23 cellular contexts compared by ENCODE assay signal in the genomic region with DNA sequence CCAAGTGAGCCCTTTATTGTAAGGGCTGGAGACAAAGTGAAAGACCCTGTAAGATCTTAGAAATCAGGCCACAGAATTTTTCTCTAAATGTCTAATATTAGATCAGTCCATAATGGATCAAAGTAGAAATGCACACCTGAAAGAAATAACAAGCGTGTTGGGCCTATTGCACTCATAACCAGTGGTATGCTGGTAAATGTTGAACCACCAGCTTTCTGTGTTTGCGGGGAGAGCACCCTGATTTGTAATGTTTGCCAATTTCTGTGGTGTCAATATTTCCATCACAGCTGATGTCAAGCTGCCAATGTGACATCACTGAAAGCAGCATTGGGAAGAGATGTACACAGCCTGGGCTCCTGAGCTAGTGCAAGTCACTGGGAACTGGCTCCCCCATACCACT. TPM values are rescaled to one million over a fixed set of nuclear protein-coding genes. Genes with fewer than 3 reads are reported as not detected.
A peak's percentile ranks its signal among the peaks of the same experiment; 100 is the strongest.
DNase-seq lines count a peak whose midpoint lies in the region; ATAC-seq and TF ChIP-seq lines count a peak whose summit lies in the region.
"Had no signal": no experiment of that assay in that cellular context is flagged by ENCODE, and none has a peak within 500 bp of the region (broad histone marks: within the 10 kb centered on the region; RNA-seq: fewer than 3 reads in every experiment).

No MANE protein-coding gene starts in this region.

- no peaks in the 10 kb centered on the region for H3K9me3 Mint-ChIP-seq in activated naive CD4-positive, alpha-beta T cell treated with anti-CD3 and anti-CD28 coated beads, Interleukin-2, amount 50 U/mL, for 24 hours
- no peaks in the 10 kb centered on the region for H3K9me3 Mint-ChIP-seq in activated T-helper 1 cell treated with anti-CD3 and anti-CD28 coated beads, Interleukin-12 subunit alpha, Interleukin-12 subunit beta, Interleukin-2, Interleukin-4 antibody, amounts not matched to agents 30 ng/mL and 10 ng/mL and 1 ng/mL, durations not matched to agents 14 hours and 24 hours and 36 hours
- no peaks in the 10 kb centered on the region for H3K9me3 Mint-ChIP-seq in activated naive CD8-positive, alpha-beta T cell treated with anti-CD3 and anti-CD28 coated beads, Interleukin-2, amount 50 U/mL, for 24 hours
- H3K9me3 Mint-ChIP-seq in stimulated activated naive CD8-positive, alpha-beta T cell treated with anti-CD3 and anti-CD28 coated beads, Interleukin-15, Interleukin-2, amounts not matched to agents 100 ng/mL and 50 ng/mL, for 24 hours, result no peaks in the 10 kb centered on the region
- H3K9me3 Mint-ChIP-seq in chondrocyte (ENCODE audit: low read depth), result no peaks in the 10 kb centered on the region

- no peaks in the 10 kb centered on the region for H3K4me1 Mint-ChIP-seq in activated naive CD4-positive, alpha-beta T cell treated with anti-CD3 and anti-CD28 coated beads, Interleukin-2, amount 50 U/mL, for 24 hours
- peaks cover 15% of the 10 kb centered on the region for H3K4me1 Mint-ChIP-seq in activated T-helper 1 cell treated with anti-CD3 and anti-CD28 coated beads, Interleukin-12 subunit alpha, Interleukin-12 subunit beta, Interleukin-2, Interleukin-4 antibody, amounts not matched to agents 30 ng/mL and 10 ng/mL and 1 ng/mL, durations not matched to agents 14 hours and 24 hours and 36 hours (ENCODE audit: low read depth)
- peaks cover 33% of the 10 kb centered on the region for H3K4me1 Mint-ChIP-seq in activated naive CD8-positive, alpha-beta T cell treated with anti-CD3 and anti-CD28 coated beads, Interleukin-2, amount 50 U/mL, for 24 hours
- peaks cover 22% of the 10 kb centered on the region for H3K4me1 Mint-ChIP-seq in stimulated activated naive CD8-positive, alpha-beta T cell treated with anti-CD3 and anti-CD28 coated beads, Interleukin-15, Interleukin-2, amounts not matched to agents 100 ng/mL and 50 ng/mL, for 24 hours (ENCODE audit: low read depth)
- H3K4me1 Mint-ChIP-seq in chondrocyte (ENCODE audit: low read depth), result peaks cover 32% of the 10 kb centered on the region

- no peaks in the 10 kb centered on the region for H3K27me3 Mint-ChIP-seq in activated naive CD4-positive, alpha-beta T cell treated with anti-CD3 and anti-CD28 coated beads, Interleukin-2, amount 50 U/mL, for 24 hours
- H3K27me3 Mint-ChIP-seq in activated T-helper 1 cell treated with anti-CD3 and anti-CD28 coated beads, Interleukin-12 subunit alpha, Interleukin-12 subunit beta, Interleukin-2, Interleukin-4 antibody, amounts not matched to agents 30 ng/mL and 10 ng/mL and 1 ng/mL, durations not matched to agents 14 hours and 24 hours and 36 hours (ENCODE audit: insufficient read depth), result peaks cover 4% of the 10 kb centered on the region
- H3K27me3 Mint-ChIP-seq in activated naive CD8-positive, alpha-beta T cell treated with anti-CD3 and anti-CD28 coated beads, Interleukin-2, amount 50 U/mL, for 24 hours, result no peaks in the 10 kb centered on the region
- H3K27me3 Mint-ChIP-seq in stimulated activated naive CD8-positive, alpha-beta T cell treated with anti-CD3 and anti-CD28 coated beads, Interleukin-15, Interleukin-2, amounts not matched to agents 100 ng/mL and 50 ng/mL, for 24 hours, result no peaks in the 10 kb centered on the region
- no peaks in the 10 kb centered on the region for H3K27me3 Mint-ChIP-seq in chondrocyte (ENCODE audit: low read depth)
- H3K27me3 Mint-ChIP-seq: CD4-positive, alpha-beta memory T cell had no signal

- no peak for DNase-seq in activated naive CD4-positive, alpha-beta T cell treated with Interleukin-2 at 50 U/mL for 16 hours
- DNase-seq in activated T-helper 1 cell treated with anti-CD3 and anti-CD28 coated beads, Interleukin-12 subunit alpha, Interleukin-12 subunit beta, Interleukin-2, Interleukin-4 antibody, amounts not matched to agents 30 ng/mL and 10 ng/mL and 1 ng/mL, durations not matched to agents 14 hours and 24 hours and 36 hours (ENCODE audit: low spot score), result no peak
- DNase-seq in activated naive CD8-positive, alpha-beta T cell treated with anti-CD3 and anti-CD28 coated beads, Interleukin-2, amount 50 U/mL, for 24 hours, result no peak
- no peak for DNase-seq in ecto neural progenitor cell (ENCODE audit: low spot score)
- no peak for DNase-seq in chondrocyte (ENCODE audit: low spot score)
- DNase-seq: CD4-positive, alpha-beta memory T cell; COR-L47; HCEC 1CT; KBM-7; MM.1S; NCI-H1048; NCI-H1417; NCI-H1694; NCI-H2081; NCI-H2171; NCI-H226; NCI-H510A; RPMI8226; SHP77 treated with DMSO at 0.1 percent for 48 hours had no signal

- TF ChIP-seq CTCF in chondrocyte (IDR thresholded peaks at IDR 0.05), result no peak

- H3K36me3 Mint-ChIP-seq in activated naive CD4-positive, alpha-beta T cell treated with anti-CD3 and anti-CD28 coated beads, Interleukin-2, amount 50 U/mL, for 24 hours, result no peaks in the 10 kb centered on the region
- H3K36me3 Mint-ChIP-seq in activated T-helper 1 cell treated with anti-CD3 and anti-CD28 coated beads, Interleukin-12 subunit alpha, Interleukin-12 subunit beta, Interleukin-2, Interleukin-4 antibody, amounts not matched to agents 30 ng/mL and 10 ng/mL and 1 ng/mL, durations not matched to agents 14 hours and 24 hours and 36 hours (ENCODE audit: low read depth), result peaks cover 6% of the 10 kb centered on the region
- H3K36me3 Mint-ChIP-seq in activated naive CD8-positive, alpha-beta T cell treated with anti-CD3 and anti-CD28 coated beads, Interleukin-2, amount 50 U/mL, for 24 hours (ENCODE audit: low read depth), result peaks cover 6% of the 10 kb centered on the region
- H3K36me3 Mint-ChIP-seq in stimulated activated naive CD8-positive, alpha-beta T cell treated with anti-CD3 and anti-CD28 coated beads, Interleukin-15, Interleukin-2, amounts not matched to agents 100 ng/mL and 50 ng/mL, for 24 hours (ENCODE audit: low read depth), result peaks cover 7% of the 10 kb centered on the region
- H3K36me3 Mint-ChIP-seq in chondrocyte (ENCODE audit: low read depth), result peaks cover 2% of the 10 kb centered on the region

- ATAC-seq in activated naive CD8-positive, alpha-beta T cell treated with anti-CD3 and anti-CD28 coated beads, Interleukin-2, amount 50 U/mL, for 24 hours, result peak; percentile 70
- ATAC-seq in GM21367 (IDR thresholded peaks at IDR 0.05; ENCODE audit: unreplicated experiment), result no peak
- ATAC-seq: GM12878 had no signal

- peak overlapping the region; percentile 21 for H3K27ac Mint-ChIP-seq in activated naive CD4-positive, alpha-beta T cell treated with anti-CD3 and anti-CD28 coated beads, Interleukin-2, amount 50 U/mL, for 24 hours
- peak overlapping the region; percentile 8 for H3K27ac Mint-ChIP-seq in activated T-helper 1 cell treated with anti-CD3 and anti-CD28 coated beads, Interleukin-12 subunit alpha, Interleukin-12 subunit beta, Interleukin-2, Interleukin-4 antibody, amounts not matched to agents 30 ng/mL and 10 ng/mL and 1 ng/mL, durations not matched to agents 14 hours and 24 hours and 36 hours
- H3K27ac Mint-ChIP-seq in activated naive CD8-positive, alpha-beta T cell treated with anti-CD3 and anti-CD28 coated beads, Interleukin-2, amount 50 U/mL, for 24 hours, result peak overlapping the region; percentile 43
- H3K27ac Mint-ChIP-seq in stimulated activated naive CD8-positive, alpha-beta T cell treated with anti-CD3 and anti-CD28 coated beads, Interleukin-15, Interleukin-2, amounts not matched to agents 100 ng/mL and 50 ng/mL, for 24 hours, result peak overlapping the region; percentile 80
- no peak overlapping the region for H3K27ac Mint-ChIP-seq in chondrocyte (ENCODE audit: unreplicated experiment)
- H3K27ac Mint-ChIP-seq: CD4-positive, alpha-beta memory T cell had no signal

- intact Hi-C loops in activated T-helper 1 cell treated with anti-CD3 and anti-CD28 coated beads, Interleukin-12 subunit alpha, Interleukin-12 subunit beta, Interleukin-2, Interleukin-4 antibody, amounts not matched to agents 30 ng/mL and 10 ng/mL and 1 ng/mL, durations not matched to agents 14 hours and 24 hours and 36 hours (cut with micrococcal nuclease), result loop anchor here (2.0 kb wide), 1 partner anchor 43 kb away; no protein-coding TSS in a partner anchor

- no peak overlapping the region for H3K4me3 Mint-ChIP-seq in activated naive CD4-positive, alpha-beta T cell treated with anti-CD3 and anti-CD28 coated beads, Interleukin-2, amount 50 U/mL, for 24 hours
- no peak overlapping the region for H3K4me3 Mint-ChIP-seq in activated T-helper 1 cell treated with anti-CD3 and anti-CD28 coated beads, Interleukin-12 subunit alpha, Interleukin-12 subunit beta, Interleukin-2, Interleukin-4 antibody, amounts not matched to agents 30 ng/mL and 10 ng/mL and 1 ng/mL, durations not matched to agents 14 hours and 24 hours and 36 hours
- H3K4me3 Mint-ChIP-seq in activated naive CD8-positive, alpha-beta T cell treated with anti-CD3 and anti-CD28 coated beads, Interleukin-2, amount 50 U/mL, for 24 hours, result no peak overlapping the region
- H3K4me3 Mint-ChIP-seq in stimulated activated naive CD8-positive, alpha-beta T cell treated with anti-CD3 and anti-CD28 coated beads, Interleukin-15, Interleukin-2, amounts not matched to agents 100 ng/mL and 50 ng/mL, for 24 hours, result peak overlapping the region; percentile 25
- no peak overlapping the region for H3K4me3 Mint-ChIP-seq in chondrocyte (ENCODE audit: unreplicated experiment)
- H3K4me3 Mint-ChIP-seq: CD4-positive, alpha-beta memory T cell had no signal

RNA-seq across cellular contexts. Expression of a gene that starts 46.2 kb away (rescaled TPM):
- 33.8 and 34.3 TPM in 2 replicates for total RNA-seq in activated T-helper 1 cell treated with anti-CD3 and anti-CD28 coated beads, Interleukin-12 subunit alpha, Interleukin-12 subunit beta, Interleukin-2, Interleukin-4 antibody, amounts not matched to agents 30 ng/mL and 10 ng/mL and 1 ng/mL, durations not matched to agents 14 hours and 24 hours and 36 hours
- total RNA-seq in chondrocyte, result 48.0 to 71.1 TPM (median 67.9 TPM) in 3 replicates
